Comparison of ENCODE assay signal across 25 cellular contexts in genomic region chr2:162030363-162030762, GRCh38. TPM values are rescaled to one million over a fixed set of nuclear protein-coding genes. Genes with fewer than 3 reads are reported as not detected.
"Had no signal": no experiment of that assay in that cellular context is flagged by ENCODE, and none has a peak within 500 bp of the region (broad histone marks: within the 10 kb centered on the region; RNA-seq: fewer than 3 reads in every experiment).

No MANE protein-coding gene starts in this region.

- H3K36me3 ChIP-seq: brain microvascular endothelial cell, esophagus muscularis mucosa, gastroesophageal sphincter, upper lobe of left lung, WERI-Rb-1 had no signal

- H3K4me3 ChIP-seq: esophagus muscularis mucosa, gastroesophageal sphincter, upper lobe of left lung had no signal

- H3K27ac Mint-ChIP-seq: naive B cell; progenitor cell of endocrine pancreas; T-helper 2 cell treated with Interferon-gamma antibody and Interleukin-4, amounts not matched to agents 5 μg/mL and 100 μg/mL, for 36 hours had no signal

- H3K4me1 ChIP-seq: gastroesophageal sphincter, upper lobe of left lung had no signal

- H3K27ac ChIP-seq: brain microvascular endothelial cell, esophagus muscularis mucosa, gastroesophageal sphincter, upper lobe of left lung, WERI-Rb-1 had no signal

- H3K27me3 ChIP-seq: brain microvascular endothelial cell, esophagus muscularis mucosa, gastroesophageal sphincter, upper lobe of left lung had no signal

- DNase-seq: activated CD4-positive, alpha-beta T cell treated with anti-CD3 and anti-CD28 coated beads, Interleukin-2, amount 50 U/mL, for 48 hours; activated CD4-positive, CD25-positive, alpha-beta regulatory T cell treated with anti-CD3 and anti-CD28 coated beads, Interleukin-2, amount 50 U/mL, for 72 hours; activated effector memory CD4-positive, alpha-beta T cell treated with anti-CD3 and anti-CD28 coated beads, Interleukin-2, amount 50 U/mL, for 16 hours; activated naive CD4-positive, alpha-beta T cell treated with anti-CD3 and anti-CD28 coated beads, Interleukin-2, amount 50 U/mL, for 16 hours; activated T-cell treated with anti-CD3 and anti-CD28 coated beads, Interleukin-2, amount 50 U/mL, for 48 hours; aorta; brain microvascular endothelial cell; caudate nucleus; dermis blood vessel endothelial cell; effector CD8-positive, alpha-beta T cell; head of caudate nucleus; islet precursor cell; left cardiac atrium; mesendoderm; naive B cell; retina; stimulated activated CD4-positive, alpha-beta T cell treated with anti-CD3 and anti-CD28 coated beads, Interleukin-4, amount 100 ng/mL, for 24 hours; stimulated activated naive CD4-positive, alpha-beta T cell treated with Interleukin-2 at 50 U/mL for 16 hours; upper lobe of left lung; WERI-Rb-1 had no signal

- H3K4me1 Mint-ChIP-seq: naive B cell had no signal

- ATAC-seq: gastroesophageal sphincter, left cardiac atrium had no signal

- H3K9me3 ChIP-seq: esophagus muscularis mucosa, gastroesophageal sphincter, upper lobe of left lung had no signal

- H3K4me3 Mint-ChIP-seq: naive B cell; T-helper 2 cell treated with Interferon-gamma antibody and Interleukin-4, amounts not matched to agents 5 μg/mL and 100 μg/mL, for 36 hours had no signal

- H3K9me3 Mint-ChIP-seq: naive B cell; T-helper 2 cell treated with Interferon-gamma antibody and Interleukin-4, amounts not matched to agents 5 μg/mL and 100 μg/mL, for 36 hours had no signal

- H3K36me3 Mint-ChIP-seq: naive B cell had no signal

RNA-seq across cellular contexts. Expression of gene DPP4, which starts 43.7 kb away (rescaled TPM):
- total RNA-seq: osteocyte had no signal
